8 cellular contexts compared by ENCODE assay signal in genomic region chr7:75995052-75995471, GRCh38. TPM values are rescaled to one million over a fixed set of nuclear protein-coding genes. Genes with fewer than 3 reads are reported as not detected.
DNase-seq lines count a peak whose midpoint lies in the region; ATAC-seq and TF ChIP-seq lines count a peak whose summit lies in the region.

No MANE protein-coding gene starts in this region.

- H3K27me3 ChIP-seq in H7 (ENCODE audit: control insufficient read depth, insufficient read depth, low read length), result no peaks in the 10 kb centered on the region
- no peaks in the 10 kb centered on the region for H3K27me3 ChIP-seq in left ventricle myocardium inferior (ENCODE audit: low read depth)
- H3K27me3 ChIP-seq in sigmoid colon, result no peaks in the 10 kb centered on the region

- DNase-seq in H7, result peak; percentile 76
- DNase-seq in WTC11 (ENCODE audit: low spot score), result no peak
- no peak for DNase-seq in left ventricle myocardium inferior
- no peak for DNase-seq in sigmoid colon
- no peak for DNase-seq in midbrain (lab: John Stamatoyannopoulos, UW)
- DNase-seq in putamen (ENCODE audit: low spot score), result no peak
- DNase-seq in H4 (ENCODE audit: low spot score), result no peak

- POLR2A ChIA-PET in WTC11 (lab: Charles Lee), result interaction anchor here (0.8 kb wide), 1 partner anchor 123 kb away, joined by 3 read pairs; no protein-coding TSS in a partner anchor

- H3K4me3 ChIP-seq in H7 (ENCODE audit: insufficient read depth, low read depth, low read length) (peak overlapping the region; percentile 39; the same call in 1 of the 2 replicates), left ventricle myocardium inferior (peak overlapping the region; percentile 99), sigmoid colon (peak overlapping the region; percentile 73 to 97 (median 86))

- no peaks in the 10 kb centered on the region for H3K27me3 Mint-ChIP-seq in WTC11 (ENCODE audit: low read depth)

- intact Hi-C loops in left ventricle myocardium inferior (cut with micrococcal nuclease), result no loop called here
- intact Hi-C loops in sigmoid colon (cut with DNase I), result loop anchor here (2.0 kb wide), 1 partner anchor 28 kb away; no protein-coding TSS in a partner anchor

- no peaks in the 10 kb centered on the region for H3K9me3 Mint-ChIP-seq in WTC11

- H3K4me1 Mint-ChIP-seq in WTC11, result peaks cover 18% of the 10 kb centered on the region

- CTCF ChIA-PET in WTC11 (lab: Charles Lee), result interaction anchor here (1.3 to 3.3 kb wide), 2 partner anchors 22 to 25 kb away, joined by 3 to 17 read pairs; no protein-coding TSS in a partner anchor

- H3K9me3 ChIP-seq in left ventricle myocardium inferior (replicated peaks) (no peaks in the 10 kb centered on the region), sigmoid colon (no peaks in the 10 kb centered on the region)

- peaks cover 2% of the 10 kb centered on the region; the same call in 1 of the 2 replicates for H3K36me3 Mint-ChIP-seq in WTC11

- H3K27ac Mint-ChIP-seq in WTC11, result no peak overlapping the region; the same call in 1 of the 2 replicates

- ATAC-seq in WTC11 (no peak), GM19023 (IDR thresholded peaks at IDR 0.05; ENCODE audit: unreplicated experiment) (no peak)

- peaks cover 54% of the 10 kb centered on the region for H3K4me1 ChIP-seq in left ventricle myocardium inferior
- peaks cover 0 to 24% (median 19%) of the 10 kb centered on the region in 4 donors for H3K4me1 ChIP-seq in sigmoid colon

- peak overlapping the region; percentile 72 for H3K4me3 Mint-ChIP-seq in WTC11

- H3K27ac ChIP-seq in left ventricle myocardium inferior (replicated peaks) (peak overlapping the region; percentile 99), sigmoid colon (peak overlapping the region; percentile 95 to 99 (median 98))

- no peaks in the 10 kb centered on the region for H3K36me3 ChIP-seq in H7 (replicated peaks; ENCODE audit: control insufficient read depth, insufficient read depth, low read length)
- peaks cover 4% of the 10 kb centered on the region for H3K36me3 ChIP-seq in left ventricle myocardium inferior
- no peaks in the 10 kb centered on the region for H3K36me3 ChIP-seq in sigmoid colon

- WGBS in sigmoid colon, 2 donors, result 68 to 71% methylated on average over 11 of the region's 11 CpGs

- TF ChIP-seq EP300 in sigmoid colon (IDR thresholded peaks at IDR 0.05), result no peak

- no peak for TF ChIP-seq POLR2A in sigmoid colon (IDR thresholded peaks at IDR 0.05)

- TF ChIP-seq CTCF in WTC11 (IDR thresholded peaks at IDR 0.05) (no peak), left ventricle myocardium inferior (IDR thresholded peaks at IDR 0.05; ENCODE audit: borderline replicate concordance) (no peak), sigmoid colon (IDR thresholded peaks at IDR 0.05) (no peak)

TF ChIP-seq in WTC11, 78 proteins besides CTCF, POLR2A, EP300 and RAD21:
- no peak for TF ChIP-seq RORB (CRISPR knock-in tag; IDR thresholded peaks at IDR 0.05)
- no peak for TF ChIP-seq NR1H2 (CRISPR knock-in tag; IDR thresholded peaks at IDR 0.05)
- TF ChIP-seq MYBL2 (CRISPR knock-in tag; IDR thresholded peaks at IDR 0.05), result no peak
- TF ChIP-seq ATF1 (CRISPR knock-in tag; IDR thresholded peaks at IDR 0.05), result no peak
- TF ChIP-seq AR (CRISPR knock-in tag; IDR thresholded peaks at IDR 0.05), result no peak
- no peak for TF ChIP-seq ZSCAN18 (CRISPR knock-in tag; IDR thresholded peaks at IDR 0.05)
- TF ChIP-seq GABPB1 (CRISPR knock-in tag; IDR thresholded peaks at IDR 0.05), result no peak
- TF ChIP-seq ZBTB21 (CRISPR knock-in tag; IDR thresholded peaks at IDR 0.05; ENCODE audit: borderline replicate concordance), result no peak
- TF ChIP-seq NFYB (CRISPR knock-in tag; conservative IDR thresholded peaks at IDR 0.05; ENCODE audit: low read depth), result no peak
- TF ChIP-seq, protein P1, sequence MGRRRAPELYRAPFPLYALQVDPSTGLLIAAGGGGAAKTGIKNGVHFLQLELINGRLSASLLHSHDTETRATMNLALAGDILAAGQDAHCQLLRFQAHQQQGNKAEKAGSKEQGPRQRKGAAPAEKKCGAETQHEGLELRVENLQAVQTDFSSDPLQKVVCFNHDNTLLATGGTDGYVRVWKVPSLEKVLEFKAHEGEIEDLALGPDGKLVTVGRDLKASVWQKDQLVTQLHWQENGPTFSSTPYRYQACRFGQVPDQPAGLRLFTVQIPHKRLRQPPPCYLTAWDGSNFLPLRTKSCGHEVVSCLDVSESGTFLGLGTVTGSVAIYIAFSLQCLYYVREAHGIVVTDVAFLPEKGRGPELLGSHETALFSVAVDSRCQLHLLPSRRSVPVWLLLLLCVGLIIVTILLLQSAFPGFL (CRISPR knock-in tag; IDR thresholded peaks at IDR 0.05; ENCODE audit: borderline replicate concordance), result no peak
- no peak for TF ChIP-seq HMGA2 (CRISPR knock-in tag; IDR thresholded peaks at IDR 0.05)
- no peak for TF ChIP-seq ELF4 (CRISPR knock-in tag; IDR thresholded peaks at IDR 0.05; ENCODE audit: low read depth)
- no peak for TF ChIP-seq SMAD4 (CRISPR knock-in tag; IDR thresholded peaks at IDR 0.05)
- no peak for TF ChIP-seq ZNF423 (CRISPR knock-in tag; IDR thresholded peaks at IDR 0.05)
- TF ChIP-seq ZNF138 (CRISPR knock-in tag; conservative IDR thresholded peaks at IDR 0.05), result no peak
- no peak for TF ChIP-seq ZNF425 (CRISPR knock-in tag; conservative IDR thresholded peaks at IDR 0.05)
- no peak for TF ChIP-seq TEAD4 (CRISPR knock-in tag; IDR thresholded peaks at IDR 0.05)
- no peak for TF ChIP-seq FOXJ3 (CRISPR knock-in tag; IDR thresholded peaks at IDR 0.05; ENCODE audit: borderline replicate concordance)

RNA-seq across cellular contexts. Expression of gene TMEM120A, which starts 0.7 kb away (rescaled TPM):
- total RNA-seq in H7 (2014; rRNA removed; shearing (Covaris generic)), result 11.0 and 12.8 TPM in 2 replicates
- total RNA-seq in WTC11 (2021) (20.1 to 23.0 TPM (median 21.9 TPM) in 3 replicates), left ventricle myocardium inferior (163 TPM), sigmoid colon (10 to 100 TPM; 18.3 to 49.0 (median 35.9) TPM)
- polyA plus RNA-seq in sigmoid colon, result 10 to 100 TPM; 65.9 to 88.2 (median 77.5) TPM
- total RNA-seq in H4 (2014; rRNA removed; shearing (Covaris generic)), result 26.0 and 28.7 TPM in 2 replicates

RNA-seq across cellular contexts. Expression of gene STYXL1, which starts 52.7 kb away (rescaled TPM):
- 53.1 and 68.6 TPM in 2 replicates for total RNA-seq in H7 (2014; rRNA removed; shearing (Covaris generic))
- total RNA-seq in WTC11 (2021) (21.3 to 28.2 TPM (median 27.8 TPM) in 3 replicates), left ventricle myocardium inferior (22.2 TPM), sigmoid colon (10 to 100 TPM in 3 of 4 donors, 1 to 10 TPM in 1; 9.4 to 30.7 (median 25.5) TPM)
- polyA plus RNA-seq in sigmoid colon, result 10 to 100 TPM; 43.2 to 81.4 (median 49.6) TPM
- 137 and 156 TPM in 2 replicates for total RNA-seq in H4 (2014; rRNA removed; shearing (Covaris generic))

RNA-seq across cellular contexts. Expression of gene MDH2, which starts 52.8 kb away (rescaled TPM):
- total RNA-seq in H7 (2014; rRNA removed; shearing (Covaris generic)), result 206 and 246 TPM in 2 replicates
- total RNA-seq in WTC11 (2021) (298 to 333 TPM (median 313 TPM) in 3 replicates), left ventricle myocardium inferior (507 TPM), sigmoid colon (10 to 100 TPM; 73.1 to 90.3 (median 79.2) TPM)
- polyA plus RNA-seq in sigmoid colon, result 100 to 1,000 TPM; 147 to 214 (median 164) TPM
- total RNA-seq in H4 (2014; rRNA removed; shearing (Covaris generic)), result 119 and 156 TPM in 2 replicates

Comparison
In these comparisons a context has a peak if more than half of its experiments do, and no peak if none do; other contexts are left out.
1. H3K4me3 ChIP-seq: peak in every context shown above with its lines; median percentile 99 in left ventricle myocardium inferior; 86 in sigmoid colon; 39 in H7.